ENCODE assay signal across 26 cellular contexts in genomic region chr1:154769193-154769895, GRCh38.
"Had no signal": no experiment of that assay in that cellular context is flagged by ENCODE, and none has a peak within 500 bp of the region (broad histone marks: within the 10 kb centered on the region; RNA-seq: fewer than 3 reads in every experiment).

No MANE protein-coding gene starts in this region.

- H3K4me1 Mint-ChIP-seq: immature natural killer cell had no signal

- H3K4me1 ChIP-seq: lower lobe of right lung, prostate gland, tibial nerve had no signal

- H3K4me3 ChIP-seq: gastrocnemius medialis, lower lobe of right lung, ovary, prostate gland, sigmoid colon, tibial nerve had no signal

- H3K36me3 ChIP-seq: gastrocnemius medialis, lower lobe of right lung, neutrophil, ovary, prostate gland, sigmoid colon, tibial nerve had no signal

- H3K36me3 Mint-ChIP-seq: activated naive CD4-positive, alpha-beta T cell treated with anti-CD3 and anti-CD28 coated beads, Interleukin-2, amount 50 U/mL, for 72 hours; immature natural killer cell; WTC11 had no signal

- H3K27ac ChIP-seq: gastrocnemius medialis, lower lobe of right lung, neutrophil, ovary, prostate gland, tibial nerve had no signal

- ATAC-seq: activated CD8-positive, alpha-beta T cell treated with anti-CD3 and anti-CD28 coated beads, Interleukin-2, amount 10 ng/mL, durations not matched to agents 7 days and 5 days; activated naive CD4-positive, alpha-beta T cell treated with anti-CD3 and anti-CD28 coated beads, Interleukin-2, amount 50 U/mL, for 72 hours; activated T-cell treated with anti-CD3 and anti-CD28 coated beads, Interleukin-2, amount 50 U/mL, for 72 hours; gastrocnemius medialis; lower lobe of right lung; WTC11 had no signal

- H3K27me3 ChIP-seq: gastrocnemius medialis, ovary, sigmoid colon had no signal

- H3K27ac Mint-ChIP-seq: activated CD8-positive, alpha-beta T cell treated with anti-CD3 and anti-CD28 coated beads, Interleukin-2, amount 10 ng/mL, durations not matched to agents 7 days and 5 days; activated naive CD4-positive, alpha-beta T cell treated with anti-CD3 and anti-CD28 coated beads, Interleukin-2, amount 50 U/mL, for 72 hours; activated T-cell treated with anti-CD3 and anti-CD28 coated beads, Interleukin-2, amount 50 U/mL, for 72 hours; immature natural killer cell; nephron progenitor cell; WTC11 had no signal

- H3K9me3 ChIP-seq: gastrocnemius medialis, lower lobe of right lung, neutrophil, ovary, prostate gland, sigmoid colon, tibial nerve had no signal

- DNase-seq: activated CD8-positive, alpha-beta T cell treated with anti-CD3 and anti-CD28 coated beads, Interleukin-2, amount 10 ng/mL, durations not matched to agents 7 days and 5 days; activated naive CD4-positive, alpha-beta T cell; activated T-cell treated with anti-CD3 and anti-CD28 coated beads for 4 hours; activated T-cell treated with anti-CD3 and anti-CD28 coated beads, Interleukin-2, amount 50 U/mL, for 72 hours; effector memory CD4-positive, alpha-beta T cell; gastrocnemius medialis; hippocampal formation; immature natural killer cell; kidney; lower lobe of right lung; nephron progenitor cell; ovary; retina; small intestine; stimulated activated CD4-positive, alpha-beta T cell treated with anti-CD3 and anti-CD28 coated beads, Interleukin-1b, Interleukin-23, amount 100 ng/mL, for 48 hours; stimulated activated CD4-positive, alpha-beta T cell treated with anti-CD3 and anti-CD28 coated beads, Interleukin-4, amount 100 ng/mL, for 4 hours; stimulated activated CD8-positive, alpha-beta memory T cell treated with anti-CD3 and anti-CD28 coated beads, Interleukin-4, amount 100 ng/mL, for 48 hours; stimulated activated naive CD4-positive, alpha-beta T cell; T-helper 2 cell had no signal

- H3K4me3 Mint-ChIP-seq: activated CD8-positive, alpha-beta T cell treated with anti-CD3 and anti-CD28 coated beads, Interleukin-2, amount 10 ng/mL, durations not matched to agents 7 days and 5 days; activated T-cell treated with anti-CD3 and anti-CD28 coated beads, Interleukin-2, amount 50 U/mL, for 72 hours; immature natural killer cell; nephron progenitor cell; WTC11 had no signal

- FAIRE-seq: colon, kidney, small intestine had no signal

- H3K9me3 Mint-ChIP-seq: activated naive CD4-positive, alpha-beta T cell treated with anti-CD3 and anti-CD28 coated beads, Interleukin-2, amount 50 U/mL, for 72 hours; activated T-cell treated with anti-CD3 and anti-CD28 coated beads, Interleukin-2, amount 50 U/mL, for 72 hours; immature natural killer cell; nephron progenitor cell; WTC11 had no signal
